In the genomic region with DNA sequence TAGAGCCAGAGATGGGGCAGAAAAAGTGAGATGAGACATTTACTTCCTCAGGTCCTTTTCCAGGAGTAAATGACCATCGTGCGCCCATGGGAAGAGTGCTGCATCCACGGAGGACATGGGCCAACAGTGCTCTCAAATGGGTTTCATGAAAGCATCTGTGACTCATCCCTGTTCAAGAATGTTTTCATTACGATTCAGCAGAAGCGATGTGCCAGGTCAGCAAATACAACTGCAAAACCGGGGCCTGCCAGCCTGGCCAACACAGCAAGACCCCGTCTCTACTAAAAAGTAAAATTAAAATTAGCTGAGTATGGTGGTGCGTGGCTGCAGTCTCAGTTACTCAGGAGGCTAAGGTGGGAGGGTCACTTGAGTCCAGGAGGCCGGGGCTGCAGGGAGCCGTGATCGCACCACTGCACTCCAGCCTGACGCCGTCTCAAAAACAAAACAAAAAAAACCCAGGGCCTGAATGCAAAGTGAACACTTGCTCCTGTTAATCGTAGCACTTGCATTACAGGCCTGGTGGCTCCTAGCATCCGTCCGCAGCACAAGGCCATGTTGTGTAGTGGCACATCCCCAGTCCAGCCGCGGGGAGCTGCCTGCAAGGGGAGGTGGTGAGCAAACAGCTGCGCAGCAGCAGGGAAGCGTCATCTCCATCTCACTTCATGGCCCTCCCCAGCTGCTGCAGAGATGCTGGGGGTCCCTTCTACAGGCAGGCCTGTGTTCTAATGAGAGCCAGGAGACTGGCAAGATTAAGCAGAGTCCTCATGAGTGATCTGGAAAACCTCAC, we compare ENCODE assay signal across 13 cellular contexts.
A peak's percentile ranks its signal among the peaks of the same experiment; 100 is the strongest.
DNase-seq lines count a peak whose midpoint lies in the region; ATAC-seq and TF ChIP-seq lines count a peak whose summit lies in the region.
"Had no signal": no experiment of that assay in that cellular context is flagged by ENCODE, and none has a peak within 500 bp of the region (broad histone marks: within the 10 kb centered on the region; RNA-seq: fewer than 3 reads in every experiment).

No MANE protein-coding gene starts in this region.

- no peak overlapping the region for H3K27ac Mint-ChIP-seq in T-helper 2 cell treated with Interferon-gamma antibody and Interleukin-4, amounts not matched to agents 5 μg/mL and 100 μg/mL, for 36 hours

- H3K27me3 ChIP-seq in PC-3 (ENCODE audit: low read length) (no peaks in the 10 kb centered on the region), psoas muscle (ENCODE audit: insufficient read depth in 3 of 3, low read length in 2 of 3) (no peaks in the 10 kb centered on the region)
- H3K27me3 ChIP-seq: ascending aorta, left lung had no signal

- H3K4me1 Mint-ChIP-seq in T-helper 2 cell treated with Interferon-gamma antibody and Interleukin-4, amounts not matched to agents 5 μg/mL and 100 μg/mL, for 36 hours (ENCODE audit: low read depth): peaks cover 28% of the 10 kb centered on the region

- H3K4me3 ChIP-seq in PC-3 (ENCODE audit: low read length) (no peak overlapping the region), psoas muscle (no peak overlapping the region)
- H3K4me3 ChIP-seq: left lung had no signal

- H3K4me1 ChIP-seq in PC-3 (ENCODE audit: insufficient read depth, low read length) (peaks cover 23% of the 10 kb centered on the region), psoas muscle (peaks cover 15% of the 10 kb centered on the region)

- peak overlapping the region; percentile 99 for H3K27ac ChIP-seq in PC-3 (ENCODE audit: low read length)
- H3K27ac ChIP-seq in psoas muscle: no peak overlapping the region
- H3K27ac ChIP-seq in caudate nucleus (ENCODE audit: low read depth, low read length): no peak overlapping the region

- H3K9me3 ChIP-seq in PC-3 (ENCODE audit: low read length) (no peaks in the 10 kb centered on the region), psoas muscle (no peaks in the 10 kb centered on the region)
- H3K9me3 ChIP-seq: ascending aorta, left lung had no signal

- BruUV-seq in PC-3 (replicated peaks; lab: Mats Ljungman, UMichigan): no TSS peak

- H3K4me2 ChIP-seq in PC-3 (ENCODE audit: low read length): no peak overlapping the region

- H3K79me2 ChIP-seq in PC-3 (ENCODE audit: low read length): no peaks in the 10 kb centered on the region

- no peak overlapping the region for H2AFZ ChIP-seq in PC-3 (ENCODE audit: low read length)

- no peaks in the 10 kb centered on the region for H3K36me3 ChIP-seq in PC-3 (ENCODE audit: low read depth, low read length)
- no peaks in the 10 kb centered on the region for H3K36me3 ChIP-seq in psoas muscle (ENCODE audit: insufficient read depth in 1 of 2, low read depth in 1 of 2)
- H3K36me3 ChIP-seq: ascending aorta, left lung had no signal

- DNase-seq in EL (peak; percentile 63), PC-3 (peak; percentile 53), fibroblast of gingiva (ENCODE audit: low read depth) (peak; percentile 41), psoas muscle (peak in 1 of 2 donors; percentile 39), NCI-H345 treated with DMSO at 0.1 percent for 48 hours (lab: John Stamatoyannopoulos, UW; ENCODE audit: unreplicated experiment) (no peak), caudate nucleus (lab: John Stamatoyannopoulos, UW) (no peak)
- no peak for DNase-seq in T-helper 2 cell treated with Interferon-gamma antibody and Interleukin-4, amounts not matched to agents 5 μg/mL and 100 μg/mL, for 36 hours (ENCODE audit: low spot score)
- DNase-seq: Calu3, MM.1S, NCI-H774 had no signal

- no peaks in the 10 kb centered on the region for H3K36me3 Mint-ChIP-seq in T-helper 2 cell treated with Interferon-gamma antibody and Interleukin-4, amounts not matched to agents 5 μg/mL and 100 μg/mL, for 36 hours (ENCODE audit: low read depth)

- no peak for TF ChIP-seq CTCF in PC-3 (conservative IDR thresholded peaks at IDR 0.05; ENCODE audit: low read depth, low read length)
- no peak for TF ChIP-seq CTCF in psoas muscle (IDR thresholded peaks at IDR 0.05)

- H3K9me2 ChIP-seq in PC-3 (replicated peaks; ENCODE audit: low read length): no peaks in the 10 kb centered on the region

- peaks cover 30% of the 10 kb centered on the region for H3K27me3 Mint-ChIP-seq in T-helper 2 cell treated with Interferon-gamma antibody and Interleukin-4, amounts not matched to agents 5 μg/mL and 100 μg/mL, for 36 hours (ENCODE audit: low read depth)

- no peaks in the 10 kb centered on the region for H4K20me1 ChIP-seq in PC-3 (ENCODE audit: low read length)

- WGBS in psoas muscle, 3 donors: 51 to 71% (median 54%) methylated on average over 20 of the region's 20 CpGs

- no peaks in the 10 kb centered on the region for H3K9me3 Mint-ChIP-seq in T-helper 2 cell treated with Interferon-gamma antibody and Interleukin-4, amounts not matched to agents 5 μg/mL and 100 μg/mL, for 36 hours

- no peaks in the 10 kb centered on the region for H3F3A ChIP-seq in PC-3 (ENCODE audit: low read length, unreplicated experiment)

- ATAC-seq in PC-3 (no peak), psoas muscle (peak in 3 of 4 donors; percentile 26 to 72 (median 70)), GM18517 (IDR thresholded peaks at IDR 0.05; ENCODE audit: unreplicated experiment) (no peak)

- POLR2A ChIA-PET in PC-3 (lab: Charles Lee; ENCODE audit: unreplicated experiment): no interaction called here

- peak overlapping the region; percentile 89 for H3K9ac ChIP-seq in PC-3 (ENCODE audit: low read length)

- intact Hi-C loops in PC-3 (cut with micrococcal nuclease) (no loop called here), psoas muscle (cut with DNase I) (no loop called here)

- CTCF ChIA-PET in PC-3 (lab: Charles Lee): no interaction called here

- no peak overlapping the region for H3K4me3 Mint-ChIP-seq in T-helper 2 cell treated with Interferon-gamma antibody and Interleukin-4, amounts not matched to agents 5 μg/mL and 100 μg/mL, for 36 hours

Comparison
In these comparisons a context has a peak if more than half of its experiments do, and no peak if none do; other contexts are left out.
1. DNase-seq: peak in EL (single experiment), PC-3 (single experiment) and fibroblast of gingiva (single experiment); none in NCI-H345 treated with DMSO at 0.1 percent for 48 hours (single experiment), caudate nucleus (0 of 61) and T-helper 2 cell treated with Interferon-gamma antibody and Interleukin-4, amounts not matched to agents 5 μg/mL and 100 μg/mL, for 36 hours (single experiment).
2. ATAC-seq: peak in psoas muscle (3 of 4); none in PC-3 (single experiment) and GM18517 (single experiment).